10 cellular contexts compared by ENCODE assay signal in genomic region chr17:74846621-74847020, GRCh38. TPM values are rescaled to one million over a fixed set of nuclear protein-coding genes. Genes with fewer than 3 reads are reported as not detected.
"Had no signal": no experiment of that assay in that cellular context is flagged by ENCODE, and none has a peak within 500 bp of the region (broad histone marks: within the 10 kb centered on the region; RNA-seq: fewer than 3 reads in every experiment).

No MANE protein-coding gene starts in this region.

- ATAC-seq: HepG2, K562 had no signal

- H3K9me3 Mint-ChIP-seq: IgD-negative memory B cell had no signal

- H3K27ac ChIP-seq: HL-60 had no signal

- FAIRE-seq: HepG2, HTR-8/SVneo, K562 had no signal

- DNase-seq: IMR-90, KBM-7, KG1 had no signal

- H3K27ac Mint-ChIP-seq: IgD-negative memory B cell had no signal

- H3K4me3 ChIP-seq: K562 had no signal

RNA-seq across cellular contexts. Expression of gene GRIN2C, which starts 13.1 kb away (rescaled TPM):
- total RNA-seq: IMR-90 had no signal
- polyA plus RNA-seq: IgD-negative memory B cell had no signal

RNA-seq across cellular contexts. Expression of gene FADS6, which starts 46.8 kb away (rescaled TPM):
- total RNA-seq: HT-29, HT1080, IMR-90 had no signal
- polyA plus RNA-seq: IgD-negative memory B cell, IMR-90 had no signal
